In the genomic region with DNA sequence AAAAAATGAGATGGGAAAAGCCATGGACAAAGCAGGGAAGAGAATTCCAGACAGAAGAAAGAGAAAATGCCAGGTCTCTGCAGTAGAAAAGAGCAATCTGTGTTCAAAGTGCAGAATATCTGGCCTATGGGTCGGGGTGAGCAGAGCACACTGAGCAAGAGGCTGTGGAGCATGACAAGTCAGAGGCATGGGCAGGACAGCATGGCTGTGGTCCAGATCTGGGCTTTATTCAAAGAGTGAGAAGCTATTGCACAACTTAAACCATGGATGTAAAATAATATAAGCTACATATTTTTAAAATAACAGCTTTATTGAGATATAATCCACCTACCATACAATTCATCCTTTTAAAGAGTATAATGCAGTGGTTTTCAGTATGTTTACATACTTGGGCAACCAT, we compare ENCODE assay signal across 28 cellular contexts.
A peak's percentile ranks its signal among the peaks of the same experiment; 100 is the strongest.
DNase-seq lines count a peak whose midpoint lies in the region; ATAC-seq and TF ChIP-seq lines count a peak whose summit lies in the region.
"Had no signal": no experiment of that assay in that cellular context is flagged by ENCODE, and none has a peak within 500 bp of the region (broad histone marks: within the 10 kb centered on the region; RNA-seq: fewer than 3 reads in every experiment).

No MANE protein-coding gene starts in this region.

- H3K9me3 ChIP-seq in adipocyte (ENCODE audit: control insufficient read depth, low read length) (peaks cover 6% of the 10 kb centered on the region), fibroblast of lung (ENCODE audit: control insufficient read depth, insufficient read depth, low read depth, low read length) (no peaks in the 10 kb centered on the region)
- H3K9me3 ChIP-seq: BE2C, prostate gland, testis, uterus had no signal

- no peak overlapping the region for H2AFZ ChIP-seq in fibroblast of lung (ENCODE audit: low read length)

- H3K9ac ChIP-seq in adipocyte (ENCODE audit: low read length) (peak overlapping the region; percentile 61), fibroblast of lung (ENCODE audit: insufficient read depth, low read length) (no peak overlapping the region)

- TF ChIP-seq CTCF in AG10803 (conservative IDR thresholded peaks at IDR 0.05; ENCODE audit: low read length) (no peak), fibroblast of lung (conservative IDR thresholded peaks at IDR 0.05 in 1 of 2, IDR thresholded peaks at IDR 0.05 in 1 of 2; ENCODE audit: low read depth in 1 of 2, low read length in 2 of 2) (no peak)

- no peak overlapping the region for H3K27ac ChIP-seq in fibroblast of lung (ENCODE audit: insufficient read depth, low read length)
- H3K27ac ChIP-seq: adrenal gland, coronary artery, prostate gland, testis, uterus had no signal

- peak; percentile 58 for DNase-seq in AG10803 (ENCODE audit: low read depth)
- peak; percentile 91 for DNase-seq in adipocyte (ENCODE audit: low read depth)
- DNase-seq in fibroblast of lung (ENCODE audit: low read depth in 2 of 2), result peak; percentile 9 to 24
- peak; percentile 25 for DNase-seq in left kidney (ENCODE audit: low read depth, low spot score)
- no peak for DNase-seq in T-helper 1 cell
- no peak for DNase-seq in activated T-cell treated with anti-CD3 and anti-CD28 coated beads, Interleukin-2, amount 50 U/mL, for 1 hour
- DNase-seq: activated CD4-positive, alpha-beta T cell treated with anti-CD3 and anti-CD28 coated beads, Interleukin-2, amount 10 ng/mL, durations not matched to agents 7 days and 5 days; activated CD8-positive, alpha-beta memory T cell treated with anti-CD3 and anti-CD28 coated beads, Interleukin-2, amount 10 ng/mL, durations not matched to agents 7 days and 5 days; activated naive CD4-positive, alpha-beta T cell; activated T-cell treated with anti-CD3 and anti-CD28 coated beads, Interleukin-2, amount 50 U/mL, for 72 hours; BE2C; foreskin melanocyte; hippocampal formation; immature natural killer cell; left ventricle myocardium superior; naive B cell; NCI-H2029 treated with DMSO at 0.1 percent for 48 hours; NCI-H526; SHP77 treated with DMSO at 0.1 percent for 48 hours; stimulated activated naive CD4-positive, alpha-beta T cell treated with Interleukin-2 at 50 U/mL for 16 hours; T-helper 9 cell; testis; uterus had no signal

- H4K20me1 ChIP-seq in fibroblast of lung (ENCODE audit: control insufficient read depth, extremely low read depth, insufficient read depth, low read length), result no peaks in the 10 kb centered on the region

- ATAC-seq in GM21723 (IDR thresholded peaks at IDR 0.05; ENCODE audit: unreplicated experiment) (no peak), GM19463 (IDR thresholded peaks at IDR 0.05; ENCODE audit: unreplicated experiment) (no peak)
- ATAC-seq: activated CD8-positive, alpha-beta memory T cell treated with anti-CD3 and anti-CD28 coated beads, Interleukin-2, amount 10 ng/mL, durations not matched to agents 7 days and 5 days; activated T-cell treated with anti-CD3 and anti-CD28 coated beads, Interleukin-2, amount 50 U/mL, for 72 hours; left ventricle myocardium superior had no signal

- no peak overlapping the region for H3K4me2 ChIP-seq in fibroblast of lung (ENCODE audit: extremely low read depth, insufficient read depth, low read length)

- no peaks in the 10 kb centered on the region for H3K27me3 ChIP-seq in adipocyte (replicated peaks; ENCODE audit: control insufficient read depth, insufficient read depth, low read length)
- no peaks in the 10 kb centered on the region for H3K27me3 ChIP-seq in fibroblast of lung (ENCODE audit: control insufficient read depth, insufficient read depth, low read length)
- H3K27me3 ChIP-seq: adrenal gland, BE2C, testis, uterus had no signal

- H3K4me1 ChIP-seq in adipocyte (ENCODE audit: control insufficient read depth, insufficient read depth, low read length) (peaks cover 12% of the 10 kb centered on the region), fibroblast of lung (ENCODE audit: control insufficient read depth, extremely low read depth, insufficient read depth, low read length) (no peaks in the 10 kb centered on the region)
- H3K4me1 ChIP-seq: adrenal gland, BE2C, prostate gland, testis, uterus had no signal

- no peak overlapping the region for H3K4me3 ChIP-seq in AG10803 (ENCODE audit: low read length)
- H3K4me3 ChIP-seq in adipocyte (ENCODE audit: low read length), result no peak overlapping the region
- H3K4me3 ChIP-seq in fibroblast of lung (replicated peaks in 1 of 4; ENCODE audit: control extremely low read depth in 1 of 4, insufficient read depth in 1 of 4, low read depth in 3 of 4, low read length in 4 of 4), result no peak overlapping the region
- H3K4me3 ChIP-seq: adrenal gland, coronary artery, prostate gland, testis, uterus had no signal

- H3K36me3 ChIP-seq in adipocyte (ENCODE audit: control insufficient read depth, insufficient read depth, low read length, severe bottlenecking), result no peaks in the 10 kb centered on the region
- H3K36me3 ChIP-seq in fibroblast of lung (ENCODE audit: control insufficient read depth, insufficient read depth, low read length), result no peaks in the 10 kb centered on the region
- H3K36me3 ChIP-seq: adrenal gland, BE2C, prostate gland, uterus had no signal

- H3K79me2 ChIP-seq in fibroblast of lung (ENCODE audit: control insufficient read depth, insufficient read depth, low read length), result no peaks in the 10 kb centered on the region

Comparison
In these comparisons a context has a peak if more than half of its experiments do, and no peak if none do; other contexts are left out.
1. DNase-seq: peak in AG10803 (single experiment), adipocyte (single experiment), fibroblast of lung (2 of 2) and left kidney (single experiment); none in T-helper 1 cell (0 of 5) and activated T-cell treated with anti-CD3 and anti-CD28 coated beads, Interleukin-2, amount 50 U/mL, for 1 hour (single experiment).